ENCODE assay signal across 8 cellular contexts in genomic region chr16:30005341-30006094, GRCh38. TPM values are rescaled to one million over a fixed set of nuclear protein-coding genes. Genes with fewer than 3 reads are reported as not detected.
A peak's percentile ranks its signal among the peaks of the same experiment; 100 is the strongest.
DNase-seq lines count a peak whose midpoint lies in the region; ATAC-seq and TF ChIP-seq lines count a peak whose summit lies in the region.

No MANE protein-coding gene starts in this region.

- H3K36me3 Mint-ChIP-seq in CD14-positive monocyte: peaks cover 23 to 38% of the 10 kb centered on the region in 2 donors

- H3K4me3 ChIP-seq in Peyer's patch: no peak overlapping the region
- H3K4me3 ChIP-seq in body of pancreas: no peak overlapping the region
- H3K4me3 ChIP-seq in kidney epithelial cell (ENCODE audit: low read depth, low read length): no peak overlapping the region
- no peak overlapping the region for H3K4me3 ChIP-seq in thyroid gland (replicated peaks in 1 of 3)

- H3K27ac ChIP-seq in Peyer's patch (no peak overlapping the region), body of pancreas (no peak overlapping the region), thyroid gland (no peak overlapping the region)

- H3K9me3 ChIP-seq in Peyer's patch (no peaks in the 10 kb centered on the region), body of pancreas (no peaks in the 10 kb centered on the region), thyroid gland (no peaks in the 10 kb centered on the region)

- in situ Hi-C loops in GM13976 (cut with MboI; ENCODE audit: low sequenced_read_pairs, unreplicated experiment): loop anchor here (25.0 kb wide), 1 partner anchor 318 kb away; the partner anchor contains the start of gene QPRT

- H3K36me3 ChIP-seq in Peyer's patch (peaks cover 0 to 16% (median 0%) of the 10 kb centered on the region in 3 donors), body of pancreas (replicated peaks in 1 of 2; ENCODE audit: insufficient read depth in 1 of 2, low read depth in 2 of 2) (no peaks in the 10 kb centered on the region), kidney epithelial cell (ENCODE audit: control insufficient read depth, insufficient read depth, low read length) (peaks cover 1% of the 10 kb centered on the region), thyroid gland (peaks cover 0 to 2% of the 10 kb centered on the region in 2 donors)

- peaks cover 0 to 10% of the 10 kb centered on the region in 2 donors for H3K27me3 ChIP-seq in Peyer's patch
- peaks cover 3 to 10% of the 10 kb centered on the region in 2 donors for H3K27me3 ChIP-seq in body of pancreas
- peaks cover 16% of the 10 kb centered on the region for H3K27me3 ChIP-seq in kidney epithelial cell (ENCODE audit: control insufficient read depth, insufficient read depth, low read length)
- H3K27me3 ChIP-seq in thyroid gland: peaks cover 8% of the 10 kb centered on the region

- peaks cover 2% of the 10 kb centered on the region for H3K4me1 Mint-ChIP-seq in CD14-positive monocyte

- peaks cover 12 to 25% (median 18%) of the 10 kb centered on the region in 3 donors for H3K27me3 Mint-ChIP-seq in CD14-positive monocyte (ENCODE audit: low read depth in 3 of 3)

- H3K4me1 ChIP-seq in Peyer's patch (peaks cover 0 to 3% (median 2%) of the 10 kb centered on the region in 4 donors), body of pancreas (peaks cover 17% of the 10 kb centered on the region), thyroid gland (peaks cover 2% of the 10 kb centered on the region in 2 donors)

- DNase-seq in CD14-positive monocyte (ENCODE audit: low spot score) (no peak), GM13976 (ENCODE audit: low spot score) (peak; percentile 87), Peyer's patch (peak in 2 of 3 donors; percentile 22 to 59), body of pancreas (peak; percentile 36 to 50 (median 41)), kidney epithelial cell (ENCODE audit: low read depth) (no peak), thyroid gland (peak; percentile 20 to 21)

- intact Hi-C loops in CD14-positive monocyte (cut with micrococcal nuclease): loop anchor here in 1 of 2 donors (5.0 kb wide), 2 partner anchors 58 to 308 kb away; no protein-coding TSS in a partner anchor
- intact Hi-C loops in body of pancreas (cut with DNase I): loop anchor here (10.0 kb wide), 2 partner anchors 101 to 301 kb away; partner anchors contain the start of gene ASPHD1
- intact Hi-C loops in thyroid gland (cut with DNase I): no loop called here

- TF ChIP-seq POLR2A in Peyer's patch (IDR thresholded peaks at IDR 0.05): no peak
- no peak for TF ChIP-seq POLR2A in body of pancreas (IDR thresholded peaks at IDR 0.05)
- TF ChIP-seq POLR2A in thyroid gland (IDR thresholded peaks at IDR 0.05): no peak

- peak; percentile 77 for TF ChIP-seq CTCF in CD14-positive monocyte (IDR thresholded peaks at IDR 0.05)
- TF ChIP-seq CTCF in GM13976 (IDR thresholded peaks at IDR 0.05; ENCODE audit: borderline replicate concordance, control extremely low read depth, extremely low read depth, insufficient read depth, missing control alignments): peak; percentile 67
- peak; percentile 35 to 81 (median 76) for TF ChIP-seq CTCF in Peyer's patch (IDR thresholded peaks at IDR 0.05)
- peak; percentile 72 to 79 (median 74) for TF ChIP-seq CTCF in body of pancreas (IDR thresholded peaks at IDR 0.05)
- TF ChIP-seq CTCF in kidney epithelial cell (IDR thresholded peaks at IDR 0.05; ENCODE audit: insufficient read depth, low read length, poor library complexity, severe bottlenecking): peak; percentile 83
- TF ChIP-seq CTCF in thyroid gland (IDR thresholded peaks at IDR 0.05): peak; percentile 49 to 81 (median 62)

- no peak overlapping the region for H3K4me3 Mint-ChIP-seq in CD14-positive monocyte

- ATAC-seq in body of pancreas (peak; percentile 58), GM19351 (IDR thresholded peaks at IDR 0.05; ENCODE audit: unreplicated experiment) (no peak), HG03342 (IDR thresholded peaks at IDR 0.05; ENCODE audit: unreplicated experiment) (no peak)

- no peak overlapping the region for H3K27ac Mint-ChIP-seq in CD14-positive monocyte

- WGBS in body of pancreas, 2 donors: 49 to 54% methylated on average over 18 to 34 of the region's 35 CpGs
- WGBS in thyroid gland, 2 donors: 59 to 69% methylated on average over 18 to 19 of the region's 35 CpGs

- peaks cover 0 to 5% (median 2%) of the 10 kb centered on the region in 7 donors for H3K9me3 Mint-ChIP-seq in CD14-positive monocyte

RNA-seq across cellular contexts. Expression of gene DOC2A, which starts 5.3 kb away (rescaled TPM):
- under 1 TPM; 0.23 to 0.66 TPM for polyA plus RNA-seq in CD14-positive monocyte
- total RNA-seq in Peyer's patch (1 to 10 TPM in 3 of 4 donors, not detected in 1; 2.5 to 4.9 (median 2.9) TPM), body of pancreas (under 1 TPM in 1 of 2 donors, not detected in 1; 0.78 TPM), kidney epithelial cell (0.33 TPM in 1 of 2 replicates, not detected in the other), thyroid gland (1 to 10 TPM in 1 of 4 donors, under 1 TPM in 2, not detected in 1; 0.22 to 1.2 (median 0.94) TPM)

RNA-seq across cellular contexts. Expression of gene INO80E, which starts 9.5 kb away (rescaled TPM):
- 1 to 10 TPM; 2.8 to 3.5 TPM for polyA plus RNA-seq in CD14-positive monocyte
- 10 to 100 TPM; 46.6 to 85.8 (median 75.9) TPM for total RNA-seq in Peyer's patch
- total RNA-seq in body of pancreas: 10 to 100 TPM; 28.3 to 54.5 TPM
- total RNA-seq in kidney epithelial cell: 43.8 and 114 TPM in 2 replicates
- total RNA-seq in thyroid gland: 100 to 1,000 TPM in 3 of 4 donors, 10 to 100 TPM in 1; 45.9 to 165 (median 142) TPM

RNA-seq across cellular contexts. Expression of gene HIRIP3, which starts 10.1 kb away (rescaled TPM):
- 1 to 10 TPM; 3.3 to 4.8 TPM for polyA plus RNA-seq in CD14-positive monocyte
- 10 to 100 TPM in 3 of 4 donors, 1 to 10 TPM in 1; 5.8 to 15.1 (median 13.1) TPM for total RNA-seq in Peyer's patch
- 10 to 100 TPM; 11.2 to 17.1 TPM for total RNA-seq in body of pancreas
- total RNA-seq in kidney epithelial cell: 13.2 and 20.3 TPM in 2 replicates
- total RNA-seq in thyroid gland: 10 to 100 TPM; 10.7 to 23.1 (median 18.4) TPM

RNA-seq across cellular contexts. Expression of gene C16orf92, which starts 17.5 kb away (rescaled TPM):
- polyA plus RNA-seq in CD14-positive monocyte: not detected
- total RNA-seq in Peyer's patch: not detected
- not detected for total RNA-seq in body of pancreas
- not detected in 2 replicates for total RNA-seq in kidney epithelial cell
- total RNA-seq in thyroid gland: not detected

RNA-seq across cellular contexts. Expression of gene TLCD3B, which starts 25.6 kb away (rescaled TPM):
- polyA plus RNA-seq in CD14-positive monocyte: not detected
- not detected for total RNA-seq in Peyer's patch
- not detected for total RNA-seq in body of pancreas
- not detected in 2 replicates for total RNA-seq in kidney epithelial cell
- under 1 TPM in 2 of 4 donors, not detected in 2; 0.54 to 0.79 TPM for total RNA-seq in thyroid gland

Comparison
In these comparisons a context has a peak if more than half of its experiments do, and no peak if none do; other contexts are left out.
1. DNase-seq: peak in GM13976 (single experiment), Peyer's patch (2 of 3), body of pancreas (4 of 4) and thyroid gland (2 of 2); none in CD14-positive monocyte (single experiment) and kidney epithelial cell (single experiment).
2. Peak in every context shown above with its lines, with median percentiles within 50 percentile points of each other: CTCF ChIP-seq.